14 cellular contexts compared by ENCODE assay signal in the genomic region with DNA sequence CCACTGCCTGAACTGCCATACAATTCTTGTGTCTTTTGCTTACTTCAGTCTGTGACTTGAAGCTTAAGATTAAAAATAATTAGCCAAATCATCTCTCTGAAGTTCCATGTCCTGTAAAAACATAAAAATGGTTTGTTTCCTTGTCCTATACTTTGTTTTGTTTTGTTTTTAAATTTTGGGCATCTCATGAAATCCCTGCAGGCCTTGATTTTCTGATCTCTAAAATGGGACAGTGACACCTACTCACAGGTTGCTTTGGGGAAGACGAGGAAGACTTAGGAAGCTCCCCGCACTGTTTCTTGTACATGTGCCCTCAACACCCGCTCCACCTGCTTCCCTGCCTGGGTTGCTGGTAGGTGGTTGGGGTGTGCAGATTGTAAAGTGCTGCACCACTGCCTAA. TPM values are rescaled to one million over a fixed set of nuclear protein-coding genes. Genes with fewer than 3 reads are reported as not detected.
DNase-seq lines count a peak whose midpoint lies in the region; ATAC-seq and TF ChIP-seq lines count a peak whose summit lies in the region.
"Had no signal": no experiment of that assay in that cellular context is flagged by ENCODE, and none has a peak within 500 bp of the region (broad histone marks: within the 10 kb centered on the region; RNA-seq: fewer than 3 reads in every experiment).

No MANE protein-coding gene starts in this region.

- H3K27ac ChIP-seq in heart left ventricle = peak overlapping the region; percentile 63 to 96 (median 90)
- H3K27ac ChIP-seq in muscle layer of colon (ENCODE audit: low read depth, low read length) = peak overlapping the region; percentile 96
- H3K27ac ChIP-seq in tibial artery = peak overlapping the region; percentile 82
- H3K27ac ChIP-seq: PC-9 had no signal

- intact Hi-C loops in heart left ventricle (cut with DNase I) = loop anchor here in 3 of 10 donors (5.0 to 10.0 kb wide), 3 partner anchors 102 to 141 kb away; no protein-coding TSS in a partner anchor
- intact Hi-C loops in Right ventricle myocardium superior (cut with DNase I) = no loop called here
- intact Hi-C loops in tibial artery (cut with DNase I; ENCODE audit: low total_unique reads) = no loop called here

- H3K36me3 ChIP-seq in heart left ventricle (peaks cover 0 to 16% (median 0%) of the 10 kb centered on the region in 9 donors), muscle layer of colon (ENCODE audit: insufficient read depth, low read length) (peaks cover 17% of the 10 kb centered on the region), tibial artery (no peaks in the 10 kb centered on the region)

- H3K4me1 Mint-ChIP-seq in chondrocyte (ENCODE audit: low read depth) = peaks cover 46% of the 10 kb centered on the region
- H3K4me1 Mint-ChIP-seq: activated B cell treated with CpG ODN at 0.5 μM for 24 hours had no signal

- ATAC-seq in heart left ventricle = no peak
- ATAC-seq in Right ventricle myocardium superior (ENCODE audit: poor library complexity) = no peak
- ATAC-seq in HG03354 (IDR thresholded peaks at IDR 0.05; ENCODE audit: poor library complexity, severe bottlenecking, unreplicated experiment) = no peak

- in situ Hi-C loops in KBM-7 (cut with MboI; ENCODE audit: low pct_unique_long_range_greater_than_20kb, low sequenced_read_pairs) = no loop called here

- peak overlapping the region; percentile 81 for H3K27ac Mint-ChIP-seq in chondrocyte (ENCODE audit: unreplicated experiment)
- H3K27ac Mint-ChIP-seq: activated B cell treated with CpG ODN at 0.5 μM for 24 hours, progenitor cell of endocrine pancreas had no signal

- no peaks in the 10 kb centered on the region for H3K27me3 Mint-ChIP-seq in chondrocyte (ENCODE audit: low read depth)
- H3K27me3 Mint-ChIP-seq: progenitor cell of endocrine pancreas had no signal

- H3K36me3 Mint-ChIP-seq in chondrocyte (ENCODE audit: low read depth) = peaks cover 2% of the 10 kb centered on the region

- no peak overlapping the region for H3K4me3 Mint-ChIP-seq in chondrocyte (ENCODE audit: unreplicated experiment)
- H3K4me3 Mint-ChIP-seq: activated B cell treated with CpG ODN at 0.5 μM for 24 hours had no signal

- peaks cover 0 to 14% (median 0%) of the 10 kb centered on the region in 12 donors for H3K9me3 ChIP-seq in heart left ventricle
- H3K9me3 ChIP-seq in muscle layer of colon (ENCODE audit: low read length) = no peaks in the 10 kb centered on the region
- no peaks in the 10 kb centered on the region for H3K9me3 ChIP-seq in tibial artery

- H3K4me1 ChIP-seq in heart left ventricle (peaks cover 15 to 83% (median 63%) of the 10 kb centered on the region in 12 donors), muscle layer of colon (ENCODE audit: insufficient read depth, low read length) (peaks cover 76% of the 10 kb centered on the region), tibial artery (peaks cover 0 to 61% (median 40%) of the 10 kb centered on the region in 4 donors)

- H3K4me3 ChIP-seq in heart left ventricle (no peak overlapping the region), muscle layer of colon (ENCODE audit: low read depth in 1 of 2, low read length in 2 of 2) (no peak overlapping the region), tibial artery (no peak overlapping the region)
- H3K4me3 ChIP-seq: PC-9 had no signal

- no peak for TF ChIP-seq POLR2A in heart left ventricle (IDR thresholded peaks at IDR 0.05)

- H3K9me3 Mint-ChIP-seq in chondrocyte (ENCODE audit: low read depth) = peaks cover 10% of the 10 kb centered on the region

- peak overlapping the region; percentile 45 for H3K9ac ChIP-seq in muscle layer of colon (ENCODE audit: low read length)

- no peaks in the 10 kb centered on the region for H3K27me3 ChIP-seq in heart left ventricle
- H3K27me3 ChIP-seq in muscle layer of colon (ENCODE audit: control insufficient read depth in 1 of 2, insufficient read depth in 2 of 2, low read length in 2 of 2) = no peaks in the 10 kb centered on the region
- H3K27me3 ChIP-seq in tibial artery = no peaks in the 10 kb centered on the region

- DNase-seq in heart left ventricle = no peak
- DNase-seq in Right ventricle myocardium superior = no peak
- DNase-seq in chondrocyte (ENCODE audit: low spot score) = no peak
- no peak for DNase-seq in tibial artery
- DNase-seq in KBM-7 = no peak
- DNase-seq in activated T-cell treated with anti-CD3 and anti-CD28 coated beads, Interleukin-2, amount 50 U/mL, for 1 hour = no peak
- DNase-seq: NCI-H1694, PC-9 had no signal

- WGBS in heart left ventricle, 4 donors = 55 to 66% (median 62%) methylated on average over 3 of the region's 3 CpGs

- TF ChIP-seq CTCF in heart left ventricle (IDR thresholded peaks at IDR 0.05) = no peak
- no peak for TF ChIP-seq CTCF in chondrocyte (IDR thresholded peaks at IDR 0.05)
- TF ChIP-seq CTCF in tibial artery (IDR thresholded peaks at IDR 0.05) = no peak

RNA-seq across cellular contexts. Expression of a gene that starts 38.9 kb away (rescaled TPM):
- total RNA-seq in heart left ventricle (100 to 1,000 TPM in 4 of 9 donors, 10 to 100 TPM in 5; 47.6 to 151 (median 90.6) TPM), Right ventricle myocardium superior (99.7 TPM), chondrocyte (4.0 to 4.9 TPM (median 4.6 TPM) in 3 replicates)
- polyA plus RNA-seq in heart left ventricle = 10 to 100 TPM; 40.0 to 60.4 TPM
- total RNA-seq: bronchial epithelial cell, LHCN-M2, PC-9 had no signal
